Comparison of ENCODE assay signal across 27 cellular contexts in the genomic region with DNA sequence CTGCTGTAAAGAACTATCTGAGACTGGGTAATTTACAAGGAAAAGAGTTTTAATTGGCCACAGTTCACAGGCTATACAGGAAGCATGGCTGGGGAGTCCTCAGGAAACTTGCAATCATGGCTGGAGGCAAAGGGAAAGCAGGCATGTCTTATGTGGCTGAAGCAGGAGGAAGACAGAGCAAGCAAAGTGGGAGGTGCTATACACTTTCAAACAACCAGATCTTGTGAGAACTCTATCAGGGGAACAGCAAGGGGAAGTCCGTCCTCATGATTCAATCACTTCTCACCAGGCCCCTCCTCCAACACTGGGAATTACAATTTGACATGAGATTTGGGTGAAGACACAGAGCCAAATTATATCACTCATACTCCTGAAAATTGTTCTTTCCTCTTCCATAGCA.
"Had no signal": no experiment of that assay in that cellular context is flagged by ENCODE, and none has a peak within 500 bp of the region (broad histone marks: within the 10 kb centered on the region; RNA-seq: fewer than 3 reads in every experiment).

No MANE protein-coding gene starts in this region.

- H3K36me3 Mint-ChIP-seq: immature natural killer cell; memory B cell; naive thymus-derived CD4-positive, alpha-beta T cell; stimulated activated effector memory CD8-positive, alpha-beta T cell treated with anti-CD3 and anti-CD28 coated beads, Interleukin-12 subunit alpha, Interleukin-12 subunit beta, amount 100 ng/mL, for 72 hours had no signal

- H3K4me3 Mint-ChIP-seq: effector memory CD8-positive, alpha-beta T cell; immature natural killer cell; memory B cell; naive thymus-derived CD4-positive, alpha-beta T cell; nephron; stimulated activated effector memory CD8-positive, alpha-beta T cell treated with anti-CD3 and anti-CD28 coated beads, Interleukin-12 subunit alpha, Interleukin-12 subunit beta, amount 100 ng/mL, for 72 hours had no signal

- H3K9me3 ChIP-seq: lower lobe of right lung, prostate gland, sigmoid colon, upper lobe of left lung, uterus had no signal

- H3K27me3 Mint-ChIP-seq: effector memory CD8-positive, alpha-beta T cell had no signal

- H3K9me3 Mint-ChIP-seq: nephron had no signal

- H3K27ac Mint-ChIP-seq: effector memory CD8-positive, alpha-beta T cell; immature natural killer cell; memory B cell; naive thymus-derived CD4-positive, alpha-beta T cell; nephron; stimulated activated effector memory CD8-positive, alpha-beta T cell treated with anti-CD3 and anti-CD28 coated beads, Interleukin-12 subunit alpha, Interleukin-12 subunit beta, amount 100 ng/mL, for 72 hours had no signal

- H3K36me3 ChIP-seq: gastroesophageal sphincter, heart right ventricle, lower lobe of right lung, prostate gland, right atrium auricular region, sigmoid colon, stomach, tibial artery, upper lobe of left lung, uterus had no signal

- FAIRE-seq: endometrium had no signal

- DNase-seq: dermis blood vessel endothelial cell; effector memory CD8-positive, alpha-beta T cell; foreskin fibroblast; heart right ventricle; hippocampal formation; immature natural killer cell; islet precursor cell; left ventricle myocardium superior; lower lobe of right lung; naive thymus-derived CD4-positive, alpha-beta T cell; nucleus accumbens; sigmoid colon; stimulated activated CD4-positive, alpha-beta T cell treated with anti-CD3 and anti-CD28 coated beads, Interleukin-2, amount 100 ng/mL, for 24 hours; stimulated activated CD4-positive, alpha-beta T cell treated with anti-CD3 and anti-CD28 coated beads, Interleukin-4, amount 100 ng/mL, for 24 hours; stimulated activated naive CD4-positive, alpha-beta T cell treated with Interleukin-2 at 50 U/mL for 16 hours; stomach; tibial artery; upper lobe of left lung; uterus had no signal

- H3K4me1 Mint-ChIP-seq: immature natural killer cell; memory B cell; naive thymus-derived CD4-positive, alpha-beta T cell; nephron; stimulated activated effector memory CD8-positive, alpha-beta T cell treated with anti-CD3 and anti-CD28 coated beads, Interleukin-12 subunit alpha, Interleukin-12 subunit beta, amount 100 ng/mL, for 72 hours had no signal

- H3K27ac ChIP-seq: coronary artery, gastroesophageal sphincter, heart right ventricle, lower lobe of right lung, prostate gland, right atrium auricular region, sigmoid colon, stomach, tibial artery, upper lobe of left lung, uterus had no signal

- H3K27me3 ChIP-seq: heart right ventricle, right atrium auricular region, sigmoid colon, stomach, tibial artery, upper lobe of left lung, uterus had no signal

- H3K4me1 ChIP-seq: gastroesophageal sphincter, heart right ventricle, lower lobe of right lung, prostate gland, right atrium auricular region, sigmoid colon, stomach, tibial artery, upper lobe of left lung, uterus had no signal

- H3K4me3 ChIP-seq: coronary artery, gastroesophageal sphincter, heart right ventricle, lower lobe of right lung, prostate gland, right atrium auricular region, sigmoid colon, stomach, tibial artery, upper lobe of left lung, uterus had no signal
